In genomic region chr7:150305250-150305893, GRCh38 we compare ENCODE assay signal across 7 cellular contexts. TPM values are rescaled to one million over a fixed set of nuclear protein-coding genes. Genes with fewer than 3 reads are reported as not detected.
"Had no signal": no experiment of that assay in that cellular context is flagged by ENCODE, and none has a peak within 500 bp of the region (broad histone marks: within the 10 kb centered on the region; RNA-seq: fewer than 3 reads in every experiment).

No MANE protein-coding gene starts in this region.

RNA-seq across cellular contexts. Expression of gene LRRC61, which starts 17.8 kb away (rescaled TPM):
- total RNA-seq: endothelial cell of umbilical vein had no signal

RNA-seq across cellular contexts. Expression of gene ACTR3C, which starts 18.0 kb away (rescaled TPM):
- total RNA-seq: endothelial cell of umbilical vein had no signal

RNA-seq across cellular contexts. Expression of gene RARRES2, which starts 36.1 kb away (rescaled TPM):
- total RNA-seq: activated B cell treated with CpG ODN at 0.5 μM for 24 hours; activated CD8-positive, alpha-beta T cell treated with anti-CD3 and anti-CD28 coated beads for 36 hours; activated naive CD4-positive, alpha-beta T cell treated with anti-CD3 and anti-CD28 coated beads for 36 hours; activated naive CD8-positive, alpha-beta T cell treated with anti-CD3 and anti-CD28 coated beads for 36 hours; activated T-helper 2 cell treated with anti-CD3 and anti-CD28 coated beads, Interferon-gamma antibody, Interleukin-2, Interleukin-4, amounts not matched to agents 10 μg/mL and 5 μg/mL and 100 μg/mL, durations not matched to agents 14 hours and 24 hours and 36 hours; endothelial cell of umbilical vein; T-helper 17 cell had no signal
